In the genomic region with DNA sequence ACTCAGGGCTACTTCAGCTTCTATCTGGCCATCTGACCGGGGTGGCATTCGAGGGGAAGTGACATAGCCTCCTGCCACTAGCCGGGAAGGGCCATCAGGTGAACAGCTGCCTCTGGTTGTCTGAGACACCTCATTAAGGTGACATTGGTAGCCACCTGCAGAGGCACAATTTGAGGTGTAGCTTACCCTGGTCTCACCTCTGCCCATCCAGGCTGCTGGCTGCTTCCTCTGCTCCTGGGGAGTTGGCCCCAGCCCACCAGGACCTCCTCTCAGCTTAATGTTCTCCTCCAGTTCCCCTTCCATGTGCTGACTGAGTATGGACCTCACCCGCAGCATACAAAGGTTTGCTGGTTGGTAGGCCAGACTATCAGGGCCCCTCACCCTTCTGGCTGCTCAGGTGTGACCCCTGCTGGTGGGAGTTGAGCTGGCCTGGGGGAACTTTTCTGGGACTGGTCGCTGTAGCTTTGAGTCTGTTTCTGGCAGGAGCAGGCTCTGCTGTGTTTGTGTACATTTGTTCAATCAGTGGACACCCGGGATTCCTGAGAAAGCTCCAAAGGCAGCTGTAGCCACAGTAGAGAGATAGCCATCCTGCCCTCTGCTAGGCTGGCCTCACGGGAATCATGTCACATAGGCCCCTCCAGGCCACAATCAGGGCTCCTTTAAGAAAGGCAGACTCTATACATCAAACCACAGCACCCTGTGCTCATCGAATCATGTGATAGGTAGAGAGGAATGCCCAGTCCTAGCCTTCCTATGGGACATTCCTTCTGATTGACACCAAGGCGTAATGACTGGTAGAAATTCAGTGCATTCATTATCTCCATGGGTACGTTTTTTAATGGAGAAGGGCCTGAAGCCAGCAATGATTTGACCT, we compare ENCODE assay signal across 8 cellular contexts.
DNase-seq lines count a peak whose midpoint lies in the region; ATAC-seq and TF ChIP-seq lines count a peak whose summit lies in the region.

No MANE protein-coding gene starts in this region.

- no peak for TF ChIP-seq EP300 in tibial nerve (IDR thresholded peaks at IDR 0.05)

- TF ChIP-seq POLR2A in tibial nerve (IDR thresholded peaks at IDR 0.05), result no peak

- peak; percentile 27 for DNase-seq in AG10803 (ENCODE audit: low read depth)
- DNase-seq in GM19238 (ENCODE audit: insufficient read length, low spot score), result peak; percentile 32
- peak; percentile 44 for DNase-seq in NT2/D1 (ENCODE audit: low read depth, low spot score)
- peak; percentile 84 to 86 for DNase-seq in activated T-cell treated with anti-CD3 and anti-CD28 coated beads, Interleukin-2, amount 50 U/mL, for 48 hours
- peak; percentile 48 for DNase-seq in fibroblast of villous mesenchyme (ENCODE audit: low read depth)
- peak; percentile 50 for DNase-seq in omental fat pad (ENCODE audit: low spot score)
- DNase-seq in tibial nerve (ENCODE audit: low spot score in 2 of 2), result peak in 1 of 2 donors; percentile 16

- H3K36me3 ChIP-seq in NT2/D1 (ENCODE audit: insufficient read depth, insufficient read length, low read length), result no peaks in the 10 kb centered on the region
- H3K36me3 ChIP-seq in tibial nerve, result no peaks in the 10 kb centered on the region

- H3K9me3 ChIP-seq in NT2/D1 (ENCODE audit: insufficient read depth, low read length), result no peaks in the 10 kb centered on the region
- no peaks in the 10 kb centered on the region for H3K9me3 ChIP-seq in tibial nerve

- TF ChIP-seq CTCF in AG10803 (conservative IDR thresholded peaks at IDR 0.05; ENCODE audit: low read length) (peak; percentile 76), fibroblast of villous mesenchyme (IDR thresholded peaks at IDR 0.05; ENCODE audit: insufficient read depth, low read depth, low read length) (peak; percentile 86), omental fat pad (IDR thresholded peaks at IDR 0.05) (peak in 1 of 3 donors; percentile 3), tibial nerve (IDR thresholded peaks at IDR 0.05) (peak in 4 of 5 experiments; percentile 32 to 58 (median 48))

- WGBS in tibial nerve, 2 donors, result 71 to 72% methylated on average over 10 of the region's 10 CpGs

- no peak overlapping the region for H3K27ac ChIP-seq in tibial nerve

- H3K9ac ChIP-seq in NT2/D1 (ENCODE audit: insufficient read length, low read depth), result no peak overlapping the region

- H3K4me1 ChIP-seq in NT2/D1 (ENCODE audit: insufficient read depth, insufficient read length) (peaks cover 3% of the 10 kb centered on the region), tibial nerve (no peaks in the 10 kb centered on the region)

- no peaks in the 10 kb centered on the region for H3K27me3 ChIP-seq in NT2/D1 (ENCODE audit: insufficient read depth, insufficient read length)
- H3K27me3 ChIP-seq in tibial nerve, result no peaks in the 10 kb centered on the region

- peak; percentile 68 for ATAC-seq in omental fat pad (ENCODE audit: low FRiP score)
- ATAC-seq in GM21515 (IDR thresholded peaks at IDR 0.05; ENCODE audit: unreplicated experiment), result no peak

- H3K4me3 ChIP-seq in AG10803 (ENCODE audit: low read length) (no peak overlapping the region), NT2/D1 (ENCODE audit: insufficient read length, low read depth) (no peak overlapping the region), fibroblast of villous mesenchyme (ENCODE audit: low read depth, low read length) (no peak overlapping the region), tibial nerve (no peak overlapping the region)
